ENCODE assay signal across 8 cellular contexts in genomic region chr15:74826372-74826819, GRCh38. TPM values are rescaled to one million over a fixed set of nuclear protein-coding genes. Genes with fewer than 3 reads are reported as not detected.
DNase-seq lines count a peak whose midpoint lies in the region; ATAC-seq and TF ChIP-seq lines count a peak whose summit lies in the region.

Gene CPLX3, plus strand, starts transcription at chr15:74826627. Its CDS starts 77 bp downstream, at chr15:74826704.

- no peak for ATAC-seq in HG02763 (IDR thresholded peaks at IDR 0.05; ENCODE audit: unreplicated experiment)

- H4K20me1 ChIP-seq in neural cell (ENCODE audit: insufficient read depth), result no peaks in the 10 kb centered on the region

- H3K79me2 ChIP-seq in neural cell (replicated peaks; ENCODE audit: insufficient read depth, low read length), result no peaks in the 10 kb centered on the region

- no peak for TF ChIP-seq EP300 in neural cell (conservative IDR thresholded peaks at IDR 0.05; ENCODE audit: poor library complexity, severe bottlenecking)

- intact Hi-C loops in dendritic cell treated with granulocyte-macrophage colony-stimulating factor and Interleukin-4, amounts not matched to agents 40 ng/mL and 50 ng/mL, for 4 days (cut with micrococcal nuclease), result no loop called here

- H3K27ac Mint-ChIP-seq in dendritic cell treated with granulocyte-macrophage colony-stimulating factor and Interleukin-4, amounts not matched to agents 40 ng/mL and 50 ng/mL, for 4 days, result no peak within 1 kb of the TSS

- no peak within 1 kb of the TSS for H3K27ac ChIP-seq in neural cell (ENCODE audit: low read length)

- no peaks in the 10 kb centered on the region for H3K36me3 ChIP-seq in neural cell (ENCODE audit: insufficient read depth, low read length)

- H3K4me3 ChIP-seq in neural cell (ENCODE audit: low read length), result no peak within 1 kb of the TSS

- H3K4me2 ChIP-seq in neural cell (ENCODE audit: low read length), result no peak within 1 kb of the TSS

- H3K4me1 Mint-ChIP-seq in dendritic cell treated with granulocyte-macrophage colony-stimulating factor and Interleukin-4, amounts not matched to agents 40 ng/mL and 50 ng/mL, for 4 days (ENCODE audit: low read depth), result peaks cover 5% of the 10 kb centered on the region

- H3F3A ChIP-seq in neural cell (ENCODE audit: insufficient read depth, low read length, poor library complexity, severe bottlenecking), result no peaks in the 10 kb centered on the region

- no peak for TF ChIP-seq CTCF in neural cell (IDR thresholded peaks at IDR 0.05; ENCODE audit: poor library complexity, severe bottlenecking)

- H3K36me3 Mint-ChIP-seq in dendritic cell treated with granulocyte-macrophage colony-stimulating factor and Interleukin-4, amounts not matched to agents 40 ng/mL and 50 ng/mL, for 4 days (ENCODE audit: low read depth), result no peaks in the 10 kb centered on the region

- no peak for TF ChIP-seq RAD21 in neural cell (conservative IDR thresholded peaks at IDR 0.05)

- H3K9me3 ChIP-seq in neural cell (ENCODE audit: low read length), result no peaks in the 10 kb centered on the region

- H3K9me3 Mint-ChIP-seq in dendritic cell treated with granulocyte-macrophage colony-stimulating factor and Interleukin-4, amounts not matched to agents 40 ng/mL and 50 ng/mL, for 4 days, result no peaks in the 10 kb centered on the region

- H3K9ac ChIP-seq in neural cell (ENCODE audit: low read length), result no peak within 1 kb of the TSS

- H2AFZ ChIP-seq in neural cell (ENCODE audit: low read depth, low read length), result no peak within 1 kb of the TSS

- peaks cover 56% of the 10 kb centered on the region for H3K27me3 Mint-ChIP-seq in dendritic cell treated with granulocyte-macrophage colony-stimulating factor and Interleukin-4, amounts not matched to agents 40 ng/mL and 50 ng/mL, for 4 days

- peaks cover 50% of the 10 kb centered on the region for H3K27me3 ChIP-seq in neural cell (ENCODE audit: insufficient read depth, low read depth, low read length)

- DNase-seq in GM03348 (ENCODE audit: low spot score), result peak; percentile 73
- peak; percentile 51 for DNase-seq in T-helper 9 cell
- DNase-seq in SK-N-DZ (ENCODE audit: low spot score), result no peak
- no peak for DNase-seq in NCI-H526 (lab: John Stamatoyannopoulos, UW)
- DNase-seq in foreskin melanocyte, result no peak

- peak within 1 kb of the TSS; percentile 44 for H3K4me3 Mint-ChIP-seq in dendritic cell treated with granulocyte-macrophage colony-stimulating factor and Interleukin-4, amounts not matched to agents 40 ng/mL and 50 ng/mL, for 4 days

- no peaks in the 10 kb centered on the region for H3K9me2 ChIP-seq in neural cell (ENCODE audit: insufficient read depth, low read length)

TF ChIP-seq in neural cell, 6 proteins besides CTCF, POLR2A, EP300 and RAD21:
- TF ChIP-seq POLR2AphosphoS5 (IDR thresholded peaks at IDR 0.05), result no peak
- no peak for TF ChIP-seq EZH2 (IDR thresholded peaks at IDR 0.05; ENCODE audit: borderline replicate concordance, insufficient read depth, low read length, poor library complexity, severe bottlenecking)
- TF ChIP-seq TAF1 (IDR thresholded peaks at IDR 0.05; ENCODE audit: low read depth), result no peak
- TF ChIP-seq REST (IDR thresholded peaks at IDR 0.05; ENCODE audit: borderline replicate concordance), result peak; percentile 25
- no peak for TF ChIP-seq SMC3 (conservative IDR thresholded peaks at IDR 0.05; ENCODE audit: poor library complexity)
- TF ChIP-seq MXI1 (conservative IDR thresholded peaks at IDR 0.05; ENCODE audit: poor library complexity, severe bottlenecking), result no peak
TF ChIP-seq in neural cell: peak in this region for 1.

RNA-seq across cellular contexts. Expression of gene CPLX3, which starts in this region (rescaled TPM):
- polyA plus RNA-seq in neural cell, result 0.27 and 0.66 TPM in 2 replicates
- polyA minus RNA-seq in neural cell, result not detected in 2 replicates
- 6.2 and 8.3 TPM in 2 replicates for polyA plus RNA-seq in SK-N-DZ (2014; cell fraction: cytosol; rRNA removed)
- 2.9 and 6.4 TPM in 2 replicates for polyA plus RNA-seq in SK-N-DZ (2014; cell fraction: nucleus; rRNA removed)

Comparison
In these comparisons a context has a peak if more than half of its experiments do, and no peak if none do; other contexts are left out.
1. DNase-seq: peak in GM03348 (single experiment) and T-helper 9 cell (single experiment); none in SK-N-DZ (single experiment), NCI-H526 (0 of 2) and foreskin melanocyte (single experiment).